ENCODE assay signal across 1 cellular context in genomic region chr6:31118178-31118577, GRCh38.
TF ChIP-seq lines count a peak whose summit lies in the region.

No MANE protein-coding gene starts in this region.

TF ChIP-seq in HEK293, 187 proteins besides CTCF, POLR2A, EP300 and RAD21 (continued from another document):
- TF ChIP-seq REST (tag by site-specific recombination; IDR thresholded peaks at IDR 0.05) (peak; percentile 63), WT1 (tag by site-specific recombination; IDR thresholded peaks at IDR 0.05) (no peak), PRDM10 (tag by site-specific recombination; IDR thresholded peaks at IDR 0.05) (no peak), ZBTB17 (tag by site-specific recombination; IDR thresholded peaks at IDR 0.05) (no peak), ZNF138 (tag by site-specific recombination; IDR thresholded peaks at IDR 0.05; ENCODE audit: borderline replicate concordance) (no peak), ZNF366 (tag by site-specific recombination; conservative IDR thresholded peaks at IDR 0.05) (no peak), ZNF114 (tag by site-specific recombination; IDR thresholded peaks at IDR 0.05) (no peak), ZNF202 (tag by site-specific recombination; IDR thresholded peaks at IDR 0.05; ENCODE audit: borderline replicate concordance) (no peak), ZNF221 (tag by site-specific recombination; IDR thresholded peaks at IDR 0.05; ENCODE audit: borderline replicate concordance) (no peak), ZNF677 (tag by site-specific recombination; IDR thresholded peaks at IDR 0.05) (no peak), ZNF664 (tag by site-specific recombination; IDR thresholded peaks at IDR 0.05) (no peak), REPIN1 (tag by site-specific recombination; IDR thresholded peaks at IDR 0.05; ENCODE audit: low read depth) (no peak), SCRT2 (tag by site-specific recombination; IDR thresholded peaks at IDR 0.05) (peak; percentile 91), ZSCAN23 (tag by site-specific recombination; IDR thresholded peaks at IDR 0.05) (no peak)
TF ChIP-seq in HEK293: peak in this region for 2.
